Comparison of ENCODE assay signal across 7 cellular contexts in the genomic region with DNA sequence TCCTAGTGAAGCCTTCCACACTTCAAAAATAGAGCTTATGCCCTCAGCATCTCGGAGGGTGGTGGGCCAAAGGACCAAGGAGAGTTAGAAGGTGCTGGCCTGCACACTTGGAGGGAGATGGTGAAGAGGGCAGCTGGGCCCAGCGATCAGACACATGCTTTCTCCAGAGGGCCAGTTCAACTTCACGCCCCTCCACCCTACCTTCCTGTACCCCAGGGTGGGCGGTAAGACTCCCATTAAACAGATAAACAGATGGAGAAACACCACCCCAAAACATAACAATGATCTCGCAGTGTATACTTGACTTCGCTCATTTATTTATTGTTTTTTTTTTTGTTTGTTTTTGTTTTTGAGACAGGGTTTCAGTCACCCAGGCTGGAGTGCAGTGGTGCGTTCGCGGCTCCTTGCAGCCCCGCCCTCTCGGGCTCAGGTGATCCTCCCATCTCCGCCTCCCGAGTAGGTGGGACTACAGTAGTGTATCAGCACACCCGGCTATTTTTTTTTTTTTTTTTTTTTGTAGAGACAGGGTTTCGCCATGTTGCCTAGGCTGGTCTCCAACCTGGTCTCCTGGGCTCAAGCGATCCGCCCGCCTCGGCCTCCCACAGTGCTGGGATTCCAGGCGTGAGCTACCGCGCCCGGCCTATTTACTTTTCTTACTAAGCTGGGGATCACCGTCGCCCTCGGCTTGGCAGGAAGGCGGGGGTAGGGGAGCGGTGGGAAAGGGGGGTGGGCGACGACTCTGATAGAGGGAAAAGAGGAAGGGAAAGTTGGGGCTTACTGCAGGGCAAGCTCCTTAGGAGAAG. TPM values are rescaled to one million over a fixed set of nuclear protein-coding genes. Genes with fewer than 3 reads are reported as not detected.
DNase-seq lines count a peak whose midpoint lies in the region; ATAC-seq and TF ChIP-seq lines count a peak whose summit lies in the region.

No MANE protein-coding gene starts in this region.

- peaks cover 23% of the 10 kb centered on the region for H3K36me3 Mint-ChIP-seq in activated CD8-positive, alpha-beta T cell treated with anti-CD3 and anti-CD28 coated beads for 36 hours (ENCODE audit: low read depth)

- peak; percentile 84 for DNase-seq in NCI-H69 (lab: John Stamatoyannopoulos, UW)
- DNase-seq in activated CD8-positive, alpha-beta T cell treated with anti-CD3 and anti-CD28 coated beads for 36 hours: peak; percentile 95
- DNase-seq in effector CD8-positive, alpha-beta T cell (lab: John Stamatoyannopoulos, UW): peak; percentile 72
- peak; percentile 88 to 93 (median 93) for DNase-seq in mucosa of descending colon
- DNase-seq in stimulated activated CD8-positive, alpha-beta memory T cell treated with anti-CD3 and anti-CD28 coated beads, Interleukin-4, amount 100 ng/mL, for 48 hours: peak; percentile 86

- peak overlapping the region; percentile 44 for H3K4me3 ChIP-seq in mucosa of descending colon

- CTCF ChIA-PET in activated CD8-positive, alpha-beta T cell treated with anti-CD3 and anti-CD28 coated beads for 36 hours (lab: Charles Lee): interaction anchor here (0.9 to 5.0 kb wide), 8 partner anchors 15 to 219 kb away, joined by 3 to 34 read pairs (median 18); partner anchors contain the start of genes CUEDC2, FBXL15 and NFKB2

- TF ChIP-seq CTCF in activated CD8-positive, alpha-beta T cell treated with anti-CD3 and anti-CD28 coated beads for 36 hours (IDR thresholded peaks at IDR 0.05): no peak
- TF ChIP-seq CTCF in mucosa of descending colon (IDR thresholded peaks at IDR 0.05): no peak

- H3K36me3 ChIP-seq in mucosa of descending colon (ENCODE audit: low read depth): no peaks in the 10 kb centered on the region

- ATAC-seq in GM18868 (IDR thresholded peaks at IDR 0.05; ENCODE audit: unreplicated experiment) (peak; percentile 69), HG03196 (IDR thresholded peaks at IDR 0.05; ENCODE audit: unreplicated experiment) (peak; percentile 44), mucosa of descending colon (peak; percentile 76)
- peak; percentile 72 for ATAC-seq in activated CD8-positive, alpha-beta T cell treated with anti-CD3 and anti-CD28 coated beads for 36 hours

- no peaks in the 10 kb centered on the region for H3K9me3 Mint-ChIP-seq in activated CD8-positive, alpha-beta T cell treated with anti-CD3 and anti-CD28 coated beads for 36 hours

- peaks cover 8% of the 10 kb centered on the region for H3K4me1 ChIP-seq in mucosa of descending colon (ENCODE audit: low read depth)

- H3K27ac Mint-ChIP-seq in activated CD8-positive, alpha-beta T cell treated with anti-CD3 and anti-CD28 coated beads for 36 hours: peak overlapping the region; percentile 94

- H3K4me1 Mint-ChIP-seq in activated CD8-positive, alpha-beta T cell treated with anti-CD3 and anti-CD28 coated beads for 36 hours (ENCODE audit: low read depth): peaks cover 26% of the 10 kb centered on the region

- intact Hi-C loops in activated CD8-positive, alpha-beta T cell treated with anti-CD3 and anti-CD28 coated beads for 36 hours (cut with micrococcal nuclease): no loop called here
- intact Hi-C loops in mucosa of descending colon (cut with DNase I, micrococcal nuclease): no loop called here

- POLR2A ChIA-PET in activated CD8-positive, alpha-beta T cell treated with anti-CD3 and anti-CD28 coated beads for 36 hours (lab: Charles Lee): interaction anchor here (0.7 to 6.4 kb wide), 16 partner anchors 9 to 297 kb away, joined by 3 to 102 read pairs (median 8); partner anchors contain the start of genes CUEDC2, FBXL15, NFKB2 and NOLC1

- peak overlapping the region; percentile 96 for H3K4me3 Mint-ChIP-seq in activated CD8-positive, alpha-beta T cell treated with anti-CD3 and anti-CD28 coated beads for 36 hours

- no peaks in the 10 kb centered on the region for H3K27me3 Mint-ChIP-seq in activated CD8-positive, alpha-beta T cell treated with anti-CD3 and anti-CD28 coated beads for 36 hours

- no peaks in the 10 kb centered on the region for H3K9me3 ChIP-seq in mucosa of descending colon

RNA-seq across cellular contexts. Expression of gene C10orf95, which starts 1.8 kb away (rescaled TPM):
- under 1 TPM; 0.20 to 0.36 TPM for total RNA-seq in activated CD8-positive, alpha-beta T cell treated with anti-CD3 and anti-CD28 coated beads for 36 hours
- total RNA-seq in mucosa of descending colon: 1 to 10 TPM in 2 of 3 donors, under 1 TPM in 1; 0.41 to 2.3 (median 2.0) TPM

RNA-seq across cellular contexts. Expression of gene CUEDC2, which starts 17.1 kb away (rescaled TPM):
- 10 to 100 TPM; 71.8 to 76.4 TPM for total RNA-seq in activated CD8-positive, alpha-beta T cell treated with anti-CD3 and anti-CD28 coated beads for 36 hours
- 10 to 100 TPM; 26.6 to 51.9 (median 29.2) TPM for total RNA-seq in mucosa of descending colon

RNA-seq across cellular contexts. Expression of gene FBXL15, which starts 28.9 kb away (rescaled TPM):
- total RNA-seq in activated CD8-positive, alpha-beta T cell treated with anti-CD3 and anti-CD28 coated beads for 36 hours: 10 to 100 TPM; 14.1 to 15.7 TPM
- 10 to 100 TPM; 18.3 to 27.7 (median 20.5) TPM for total RNA-seq in mucosa of descending colon

RNA-seq across cellular contexts. Expression of gene PSD, which starts 30.9 kb away (rescaled TPM):
- 10 to 100 TPM in 1 of 2 experiments, 1 to 10 TPM in 1; 9.3 to 10.4 TPM for total RNA-seq in activated CD8-positive, alpha-beta T cell treated with anti-CD3 and anti-CD28 coated beads for 36 hours
- 100 to 1,000 TPM in 1 of 3 donors, 10 to 100 TPM in 1, 1 to 10 TPM in 1; 8.2 to 228 (median 11.4) TPM for total RNA-seq in mucosa of descending colon

RNA-seq across cellular contexts. Expression of gene ACTR1A, which starts 53.0 kb away (rescaled TPM):
- total RNA-seq in activated CD8-positive, alpha-beta T cell treated with anti-CD3 and anti-CD28 coated beads for 36 hours: 10 to 100 TPM; 47.1 to 51.3 TPM
- total RNA-seq in mucosa of descending colon: 100 to 1,000 TPM in 1 of 3 donors, 10 to 100 TPM in 2; 70.6 to 121 (median 77.7) TPM

Comparison
In these comparisons a context has a peak if more than half of its experiments do, and no peak if none do; other contexts are left out.
1. Peak in every context shown above with its lines: DNase-seq, ATAC-seq and H3K4me3 ChIP-seq.